ENCODE assay signal across 7 cellular contexts in the genomic region with DNA sequence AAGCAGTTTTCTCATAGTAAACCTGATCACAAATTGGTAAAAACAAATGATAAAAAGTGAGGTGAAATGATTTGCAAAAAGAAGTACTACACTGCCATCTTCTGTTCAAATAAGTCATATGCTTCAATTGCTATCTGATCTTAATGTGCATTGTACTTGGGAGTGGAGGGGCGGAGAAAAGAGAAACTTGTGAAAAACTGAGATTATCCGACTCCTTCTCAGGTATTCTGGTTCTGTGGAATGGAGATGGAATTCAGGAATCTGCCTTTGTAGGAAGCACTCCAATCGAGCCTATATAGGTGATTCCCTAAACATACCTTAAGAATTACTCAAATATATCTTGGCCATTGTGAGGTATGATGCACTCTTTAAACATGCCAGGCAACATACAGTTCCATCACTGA.
DNase-seq lines count a peak whose midpoint lies in the region; ATAC-seq and TF ChIP-seq lines count a peak whose summit lies in the region.

No MANE protein-coding gene starts in this region.

- H3K9ac ChIP-seq in colonic mucosa (ENCODE audit: low read depth in 2 of 2, low read length in 2 of 2), result no peak overlapping the region

- intact Hi-C loops in dorsolateral prefrontal cortex (cut with DNase I) (no loop called here), colonic mucosa (cut with DNase I) (no loop called here)

- no peaks in the 10 kb centered on the region for H3K9me3 ChIP-seq in colonic mucosa

- H3K4me3 ChIP-seq in dorsolateral prefrontal cortex, result no peak overlapping the region
- no peak overlapping the region for H3K4me3 ChIP-seq in colonic mucosa

- ATAC-seq in GM18907 (IDR thresholded peaks at IDR 0.05; ENCODE audit: unreplicated experiment) (peak; percentile 78), HG02943 (IDR thresholded peaks at IDR 0.05; ENCODE audit: low read depth, unreplicated experiment) (peak; percentile 59), HG03521 (IDR thresholded peaks at IDR 0.05; ENCODE audit: unreplicated experiment) (no peak)

- no peaks in the 10 kb centered on the region for H3K36me3 ChIP-seq in colonic mucosa

- H3K4me1 ChIP-seq in colonic mucosa, result no peaks in the 10 kb centered on the region

- H3K27me3 ChIP-seq in dorsolateral prefrontal cortex, result peaks cover 0 to 3% (median 0%) of the 10 kb centered on the region in 45 donors
- no peaks in the 10 kb centered on the region for H3K27me3 ChIP-seq in colonic mucosa

- no peak overlapping the region for H3K27ac ChIP-seq in dorsolateral prefrontal cortex
- H3K27ac ChIP-seq in colonic mucosa, result no peak overlapping the region

- peak; percentile 21 to 75 (median 54) for TF ChIP-seq CTCF in dorsolateral prefrontal cortex (IDR thresholded peaks at IDR 0.05 in 54 of 56, conservative IDR thresholded peaks at IDR 0.05 in 2 of 56; ENCODE audit: low read depth in 1 of 56, partially characterized antibody in 56 of 56)
- TF ChIP-seq CTCF in colonic mucosa (IDR thresholded peaks at IDR 0.05), result no peak

- DNase-seq in NCI-H526 (lab: John Stamatoyannopoulos, UW), result peak; percentile 20 to 43
- no peak for DNase-seq in dorsolateral prefrontal cortex
- peak; percentile 81 for DNase-seq in renal cortical epithelial cell (ENCODE audit: low read depth)
- no peak for DNase-seq in colonic mucosa

Comparison
In these comparisons a context has a peak if more than half of its experiments do, and no peak if none do; other contexts are left out.
1. DNase-seq: peak in NCI-H526 (2 of 2) and renal cortical epithelial cell (single experiment); none in dorsolateral prefrontal cortex (0 of 10) and colonic mucosa (single experiment).